ENCODE assay signal across 24 cellular contexts in genomic region chr17:51711581-51711980, GRCh38.
DNase-seq lines count a peak whose midpoint lies in the region; ATAC-seq and TF ChIP-seq lines count a peak whose summit lies in the region.
"Had no signal": no experiment of that assay in that cellular context is flagged by ENCODE, and none has a peak within 500 bp of the region (broad histone marks: within the 10 kb centered on the region; RNA-seq: fewer than 3 reads in every experiment).

No MANE protein-coding gene starts in this region.

- H3K9me3 ChIP-seq in A673 (ENCODE audit: low read depth, low read length, poor library complexity, severe bottlenecking) (no peaks in the 10 kb centered on the region), OCI-LY3 (ENCODE audit: insufficient read depth, low read length) (no peaks in the 10 kb centered on the region)
- H3K9me3 ChIP-seq: BLaER1 treated with 17β-estradiol and CSF1 and Interleukin-3, amounts not matched to agents 10 nM and 100 nM; HAP-1; SJSA1 had no signal

- H3K27me3 ChIP-seq in A673 (replicated peaks; ENCODE audit: insufficient read depth, low read depth, low read length, poor library complexity) = peaks cover 44% of the 10 kb centered on the region
- no peaks in the 10 kb centered on the region for H3K27me3 ChIP-seq in GM23338 (ENCODE audit: insufficient read depth)
- H3K27me3 ChIP-seq in OCI-LY3 (ENCODE audit: low read depth, low read length) = no peaks in the 10 kb centered on the region
- H3K27me3 ChIP-seq in foreskin keratinocyte = no peaks in the 10 kb centered on the region
- H3K27me3 ChIP-seq: BLaER1 treated with 17β-estradiol and CSF1 and Interleukin-3, amounts not matched to agents 10 nM and 100 nM had no signal

- POLR2A ChIA-PET in A673 (lab: Charles Lee; ENCODE audit: low non-redundant PET) = no interaction called here

- no peak overlapping the region for H3K4me3 ChIP-seq in A673 (ENCODE audit: low read depth, low read length, poor library complexity, severe bottlenecking)
- H3K4me3 ChIP-seq in GM23338 = no peak overlapping the region
- H3K4me3 ChIP-seq in OCI-LY3 (ENCODE audit: low read length) = no peak overlapping the region
- H3K4me3 ChIP-seq: BLaER1 treated with 17β-estradiol and CSF1 and Interleukin-3, amounts not matched to agents 10 nM and 100 nM; HAP-1; SJSA1 had no signal

- no peaks in the 10 kb centered on the region for H3K9me3 Mint-ChIP-seq in GM23338
- H3K9me3 Mint-ChIP-seq in activated T-helper 17 cell treated with anti-CD3 and anti-CD28 coated beads, Interleukin-2, amount 50 U/mL, for 72 hours = no peaks in the 10 kb centered on the region
- H3K9me3 Mint-ChIP-seq: T-helper 1 cell treated with Interleukin-12 subunit alpha and Interleukin-12 subunit beta and Interleukin-4 antibody, amounts not matched to agents 30 μg/mL and 1 μg/mL, for 36 hours had no signal

- in situ Hi-C loops in GM13976 (cut with MboI; ENCODE audit: low sequenced_read_pairs, unreplicated experiment) = no loop called here

- intact Hi-C loops in A673 (cut with micrococcal nuclease; ENCODE audit: unreplicated experiment) = no loop called here

- H3K27me3 Mint-ChIP-seq in GM23338 (ENCODE audit: insufficient read depth, low read depth, poor library complexity) = no peaks in the 10 kb centered on the region
- H3K27me3 Mint-ChIP-seq in activated T-helper 17 cell treated with anti-CD3 and anti-CD28 coated beads, Interleukin-2, amount 50 U/mL, for 72 hours = peaks cover 36% of the 10 kb centered on the region

- H3K9me2 ChIP-seq in GM23338 (ENCODE audit: insufficient read depth) = peaks cover 6% of the 10 kb centered on the region; the same call in 1 of the 2 replicates

- H3K4me1 Mint-ChIP-seq in GM23338 = no peaks in the 10 kb centered on the region
- no peaks in the 10 kb centered on the region for H3K4me1 Mint-ChIP-seq in activated T-helper 17 cell treated with anti-CD3 and anti-CD28 coated beads, Interleukin-2, amount 50 U/mL, for 72 hours
- H3K4me1 Mint-ChIP-seq: CD4-positive, alpha-beta memory T cell had no signal

- H3K79me2 ChIP-seq in GM23338 (replicated peaks; ENCODE audit: insufficient read depth) (no peaks in the 10 kb centered on the region), OCI-LY3 (ENCODE audit: low read length) (no peaks in the 10 kb centered on the region)

- TF ChIP-seq CTCF in A673 (conservative IDR thresholded peaks at IDR 0.05; ENCODE audit: low read depth, low read length) (0 out of 2 replicates have a peak, but pooled peaks have one; percentile 10), GM23338 (conservative IDR thresholded peaks at IDR 0.05; ENCODE audit: low read depth in 2 of 2) (peak; percentile 51 to 63), OCI-LY3 (IDR thresholded peaks at IDR 0.05; ENCODE audit: low read depth, low read length) (peak; percentile 66), foreskin keratinocyte (conservative IDR thresholded peaks at IDR 0.05) (peak; percentile 7), GM13976 (IDR thresholded peaks at IDR 0.05; ENCODE audit: borderline replicate concordance, control extremely low read depth, extremely low read depth, insufficient read depth, missing control alignments) (no peak)

- ATAC-seq in GM23338 (no peak), foreskin keratinocyte (no peak), HG02798 (IDR thresholded peaks at IDR 0.05; ENCODE audit: poor library complexity, unreplicated experiment) (no peak)
- no peak for ATAC-seq in activated T-helper 17 cell treated with anti-CD3 and anti-CD28 coated beads, Interleukin-2, amount 50 U/mL, for 72 hours (replicated peaks)
- ATAC-seq: Right ventricle myocardium inferior had no signal

- DNase-seq in A673 (ENCODE audit: low spot score) (no peak), GM23338 (ENCODE audit: low spot score) (peak; percentile 53), foreskin keratinocyte (no peak), GF-D8 (lab: John Stamatoyannopoulos, UW) (no peak), GM13976 (ENCODE audit: low spot score) (no peak)
- DNase-seq: ACHN; CD4-positive, alpha-beta memory T cell; GDM1; IMR-90; MV-4-11; NCI-H1417; NCI-H187; NCI-H226; NCI-H510A treated with DMSO at 0.1 percent for 48 hours; NCI-H82 had no signal

- no peak overlapping the region for H3K4me3 Mint-ChIP-seq in GM23338
- no peak overlapping the region for H3K4me3 Mint-ChIP-seq in activated T-helper 17 cell treated with anti-CD3 and anti-CD28 coated beads, Interleukin-2, amount 50 U/mL, for 72 hours
- H3K4me3 Mint-ChIP-seq: CD4-positive, alpha-beta memory T cell; T-helper 1 cell treated with Interleukin-12 subunit alpha and Interleukin-12 subunit beta and Interleukin-4 antibody, amounts not matched to agents 30 μg/mL and 1 μg/mL, for 36 hours had no signal

- H3K4me1 ChIP-seq in A673 (ENCODE audit: insufficient read depth, low read length, poor library complexity, severe bottlenecking) = no peaks in the 10 kb centered on the region
- H3K4me1 ChIP-seq in GM23338 (ENCODE audit: insufficient read depth) = no peaks in the 10 kb centered on the region
- H3K4me1 ChIP-seq in OCI-LY3 (ENCODE audit: low read length) = peaks cover 17% of the 10 kb centered on the region
- H3K4me1 ChIP-seq in foreskin keratinocyte = no peaks in the 10 kb centered on the region
- H3K4me1 ChIP-seq: BLaER1 treated with 17β-estradiol and CSF1 and Interleukin-3, amounts not matched to agents 10 nM and 100 nM; HAP-1; SJSA1 had no signal

- H4K20me1 ChIP-seq in GM23338 (replicated peaks; ENCODE audit: insufficient read depth) = no peaks in the 10 kb centered on the region
- H4K20me1 ChIP-seq in OCI-LY3 (ENCODE audit: insufficient read depth, low read length) = no peaks in the 10 kb centered on the region
- H4K20me1 ChIP-seq: BLaER1 treated with 17β-estradiol and CSF1 and Interleukin-3, amounts not matched to agents 10 nM and 100 nM had no signal

- no peaks in the 10 kb centered on the region for H3F3A ChIP-seq in GM23338 (replicated peaks; ENCODE audit: low read depth)

- H3K36me3 ChIP-seq in A673 (ENCODE audit: insufficient read depth, low read length, poor library complexity, severe bottlenecking) = no peaks in the 10 kb centered on the region
- H3K36me3 ChIP-seq in GM23338 (ENCODE audit: insufficient read depth) = no peaks in the 10 kb centered on the region
- H3K36me3 ChIP-seq in OCI-LY3 (replicated peaks; ENCODE audit: low read depth, low read length) = no peaks in the 10 kb centered on the region
- H3K36me3 ChIP-seq: BLaER1 treated with 17β-estradiol and CSF1 and Interleukin-3, amounts not matched to agents 10 nM and 100 nM; HAP-1; SJSA1 had no signal

- no peak overlapping the region for H2AFZ ChIP-seq in GM23338
- no peak overlapping the region for H2AFZ ChIP-seq in OCI-LY3 (ENCODE audit: low read depth, low read length)

- H3K27ac Mint-ChIP-seq in GM23338 = no peak overlapping the region
- H3K27ac Mint-ChIP-seq in activated T-helper 17 cell treated with anti-CD3 and anti-CD28 coated beads, Interleukin-2, amount 50 U/mL, for 72 hours = no peak overlapping the region
- H3K27ac Mint-ChIP-seq: CD4-positive, alpha-beta memory T cell; T-helper 1 cell treated with Interleukin-12 subunit alpha and Interleukin-12 subunit beta and Interleukin-4 antibody, amounts not matched to agents 30 μg/mL and 1 μg/mL, for 36 hours had no signal

- CTCF ChIA-PET in A673 (lab: Charles Lee) = no interaction called here

- H3K27ac ChIP-seq in A673 (ENCODE audit: low read depth, low read length, poor library complexity, severe bottlenecking) (no peak overlapping the region), GM23338 (ENCODE audit: low read depth) (no peak overlapping the region), OCI-LY3 (ENCODE audit: low read length) (no peak overlapping the region; the same call in 1 of the 2 replicates), foreskin keratinocyte (no peak overlapping the region)
- H3K27ac ChIP-seq: BLaER1 treated with 17β-estradiol and CSF1 and Interleukin-3, amounts not matched to agents 10 nM and 100 nM; KMS-11; SJSA1 had no signal

- H3K9ac ChIP-seq in OCI-LY3 (ENCODE audit: low read length) = no peak overlapping the region
- H3K9ac ChIP-seq: BLaER1 treated with 17β-estradiol and CSF1 and Interleukin-3, amounts not matched to agents 10 nM and 100 nM; KMS-11 had no signal

- H3K4me2 ChIP-seq in GM23338 (no peak overlapping the region), OCI-LY3 (ENCODE audit: low read length) (peak overlapping the region; percentile 59)
- H3K4me2 ChIP-seq: BLaER1 treated with 17β-estradiol and CSF1 and Interleukin-3, amounts not matched to agents 10 nM and 100 nM; KMS-11 had no signal

- no peaks in the 10 kb centered on the region for H3K36me3 Mint-ChIP-seq in GM23338 (ENCODE audit: low read depth)
- H3K36me3 Mint-ChIP-seq in activated T-helper 17 cell treated with anti-CD3 and anti-CD28 coated beads, Interleukin-2, amount 50 U/mL, for 72 hours (ENCODE audit: low read depth) = no peaks in the 10 kb centered on the region
- H3K36me3 Mint-ChIP-seq: CD4-positive, alpha-beta memory T cell had no signal

- no TSS peak for BruUV-seq in A673 (replicated peaks; lab: Mats Ljungman, UMichigan)

TF ChIP-seq in GM23338, 12 proteins besides CTCF, POLR2A, EP300 and RAD21 (continues in another document):
- TF ChIP-seq ZNF114 (CRISPR knock-in tag; IDR thresholded peaks at IDR 0.05) (no peak), NANOG (IDR thresholded peaks at IDR 0.05; ENCODE audit: borderline replicate concordance) (no peak), CREB1 (CRISPR knock-in tag; IDR thresholded peaks at IDR 0.05; ENCODE audit: low read depth) (no peak), ZNF331 (CRISPR knock-in tag; IDR thresholded peaks at IDR 0.05; ENCODE audit: low read depth) (no peak), POLR2AphosphoS5 (IDR thresholded peaks at IDR 0.05; ENCODE audit: low read depth) (no peak), JUNB (IDR thresholded peaks at IDR 0.05; ENCODE audit: unreplicated experiment) (no peak)
